Comparison of ENCODE assay signal across 13 cellular contexts in genomic region chr4:104942990-104943758, GRCh38.
DNase-seq lines count a peak whose midpoint lies in the region; ATAC-seq lines count a peak whose summit lies in the region.
"Had no signal": no experiment of that assay in that cellular context is flagged by ENCODE, and none has a peak within 500 bp of the region (broad histone marks: within the 10 kb centered on the region; RNA-seq: fewer than 3 reads in every experiment).

No MANE protein-coding gene starts in this region.

- ATAC-seq in GM19397 (IDR thresholded peaks at IDR 0.05; ENCODE audit: unreplicated experiment) (peak; percentile 77), HG03196 (IDR thresholded peaks at IDR 0.05; ENCODE audit: unreplicated experiment) (peak; percentile 71)

- DNase-seq in GDM1 (lab: John Stamatoyannopoulos, UW) (peak; percentile 6), epidermal melanocyte (ENCODE audit: insufficient read length, low spot score) (no peak), NCI-H2029 (lab: John Stamatoyannopoulos, UW) (no peak), C1 segment of cervical spinal cord (lab: John Stamatoyannopoulos, UW) (no peak), islet precursor cell (no peak)
- peak; percentile 30 for DNase-seq in central memory CD4-positive, alpha-beta T cell
- DNase-seq: activated effector memory CD4-positive, alpha-beta T cell treated with Interleukin-2 at 50 U/mL for 16 hours; effector memory CD4-positive, alpha-beta T cell; NCI-H510A; occipital lobe; stimulated activated CD4-positive, alpha-beta T cell treated with anti-CD3 and anti-CD28 coated beads, Interleukin-1b, Interleukin-23, amount 100 ng/mL, for 48 hours had no signal

Comparison
In these comparisons a context has a peak if more than half of its experiments do, and no peak if none do; other contexts are left out.
1. DNase-seq: peak in GDM1 (single experiment) and central memory CD4-positive, alpha-beta T cell (single experiment); none in epidermal melanocyte (single experiment), NCI-H2029 (single experiment), C1 segment of cervical spinal cord (0 of 14) and islet precursor cell (single experiment).